In genomic region chr9:33139421-33140228, GRCh38 we compare ENCODE assay signal across 9 cellular contexts. TPM values are rescaled to one million over a fixed set of nuclear protein-coding genes. Genes with fewer than 3 reads are reported as not detected.
DNase-seq lines count a peak whose midpoint lies in the region; ATAC-seq lines count a peak whose summit lies in the region.
"Had no signal": no experiment of that assay in that cellular context is flagged by ENCODE, and none has a peak within 500 bp of the region (broad histone marks: within the 10 kb centered on the region; RNA-seq: fewer than 3 reads in every experiment).

No MANE protein-coding gene starts in this region.

- H3K9me3 ChIP-seq in CD4-positive, CD25-positive, alpha-beta regulatory T cell (ENCODE audit: control insufficient read depth in 2 of 2, low read length in 2 of 2) = no peaks in the 10 kb centered on the region
- H3K9me3 ChIP-seq in Karpas-422 (ENCODE audit: low read length) = no peaks in the 10 kb centered on the region

- H3K27ac Mint-ChIP-seq in CD4-positive, CD25-positive, alpha-beta regulatory T cell = peak overlapping the region; percentile 72 to 94 (median 84)
- H3K27ac Mint-ChIP-seq in natural killer cell treated with Interleukin-12 subunit alpha and Interleukin-12 subunit beta and Interleukin-15 and Interleukin-18, amount 100 ng/mL, for 72 hours = peak overlapping the region; percentile 86 to 90

- H3K4me3 Mint-ChIP-seq in CD4-positive, CD25-positive, alpha-beta regulatory T cell = peak overlapping the region in 3 of 4 donors; percentile 10 to 74 (median 12)
- H3K4me3 Mint-ChIP-seq in natural killer cell treated with Interleukin-12 subunit alpha and Interleukin-12 subunit beta and Interleukin-15 and Interleukin-18, amount 100 ng/mL, for 72 hours = peak overlapping the region; percentile 84

- H3K27ac ChIP-seq in CD4-positive, CD25-positive, alpha-beta regulatory T cell (ENCODE audit: insufficient read depth, low read length, poor library complexity, severe bottlenecking) = no peak overlapping the region
- H3K27ac ChIP-seq in Karpas-422 (ENCODE audit: low read length) = no peak overlapping the region

- no peak overlapping the region for H2AFZ ChIP-seq in Karpas-422 (ENCODE audit: low read length)

- no peak overlapping the region for H3K4me2 ChIP-seq in Karpas-422 (ENCODE audit: low read depth, low read length, poor library complexity, severe bottlenecking)

- H3K4me1 ChIP-seq in CD4-positive, CD25-positive, alpha-beta regulatory T cell (ENCODE audit: control insufficient read depth, insufficient read depth, low read length, poor library complexity, severe bottlenecking) = peaks cover 68% of the 10 kb centered on the region
- H3K4me1 ChIP-seq in Karpas-422 (ENCODE audit: low read length) = no peaks in the 10 kb centered on the region

- H3K9me3 Mint-ChIP-seq in CD4-positive, CD25-positive, alpha-beta regulatory T cell = peaks cover 0 to 1% (median 0%) of the 10 kb centered on the region in 7 donors
- H3K9me3 Mint-ChIP-seq in natural killer cell treated with Interleukin-12 subunit alpha and Interleukin-12 subunit beta and Interleukin-15 and Interleukin-18, amount 100 ng/mL, for 72 hours = no peaks in the 10 kb centered on the region

- ATAC-seq in CD4-positive, CD25-positive, alpha-beta regulatory T cell (ENCODE audit: low read depth in 2 of 2) = no peak
- ATAC-seq in esophagus mucosa = peak; percentile 57
- no peak for ATAC-seq in natural killer cell treated with Interleukin-12 subunit alpha and Interleukin-12 subunit beta and Interleukin-15 and Interleukin-18, amount 100 ng/mL, for 72 hours
- ATAC-seq in HG03097 (IDR thresholded peaks at IDR 0.05; ENCODE audit: low FRiP score, unreplicated experiment) = no peak
- no peak for ATAC-seq in HG03439 (IDR thresholded peaks at IDR 0.05; ENCODE audit: unreplicated experiment)
- ATAC-seq: HCT116 had no signal

- H3K79me2 ChIP-seq in Karpas-422 (ENCODE audit: low read length) = no peaks in the 10 kb centered on the region

- no peaks in the 10 kb centered on the region for H3K9me2 ChIP-seq in Karpas-422 (replicated peaks; ENCODE audit: insufficient read depth, low read length)

- no peak for DNase-seq in CD4-positive, CD25-positive, alpha-beta regulatory T cell
- peak; percentile 83 for DNase-seq in NCI-H446 treated with DMSO at 0.1 percent for 48 hours (lab: John Stamatoyannopoulos, UW)
- no peak for DNase-seq in natural killer cell treated with Interleukin-12 subunit alpha and Interleukin-12 subunit beta and Interleukin-15 and Interleukin-18, amount 100 ng/mL, for 72 hours (ENCODE audit: low spot score)
- no peak for DNase-seq in Karpas-422
- DNase-seq in HUDEP-2 (lab: John Stamatoyannopoulos, UW; ENCODE audit: unreplicated experiment in 76 of 76) = no peak

- peaks cover 29% of the 10 kb centered on the region for H3K36me3 Mint-ChIP-seq in CD4-positive, CD25-positive, alpha-beta regulatory T cell
- H3K36me3 Mint-ChIP-seq in natural killer cell treated with Interleukin-12 subunit alpha and Interleukin-12 subunit beta and Interleukin-15 and Interleukin-18, amount 100 ng/mL, for 72 hours = no peaks in the 10 kb centered on the region

- H3K4me3 ChIP-seq in CD4-positive, CD25-positive, alpha-beta regulatory T cell (ENCODE audit: low read depth, low read length) = no peak overlapping the region
- no peak overlapping the region for H3K4me3 ChIP-seq in Karpas-422 (ENCODE audit: low read length)

- peaks cover 27% of the 10 kb centered on the region for H4K20me1 ChIP-seq in Karpas-422 (ENCODE audit: insufficient read depth, low read depth, low read length)

- peaks cover 8% of the 10 kb centered on the region for H3K36me3 ChIP-seq in CD4-positive, CD25-positive, alpha-beta regulatory T cell (ENCODE audit: control insufficient read depth, insufficient read depth, low read length)
- H3K36me3 ChIP-seq in Karpas-422 (ENCODE audit: insufficient read depth, low read length) = no peaks in the 10 kb centered on the region

- H3K27me3 ChIP-seq in CD4-positive, CD25-positive, alpha-beta regulatory T cell (ENCODE audit: control insufficient read depth, insufficient read depth, low read length) = no peaks in the 10 kb centered on the region
- H3K27me3 ChIP-seq in Karpas-422 (ENCODE audit: low read length) = no peaks in the 10 kb centered on the region

- no peaks in the 10 kb centered on the region for H3K27me3 Mint-ChIP-seq in CD4-positive, CD25-positive, alpha-beta regulatory T cell
- H3K27me3 Mint-ChIP-seq in natural killer cell treated with Interleukin-12 subunit alpha and Interleukin-12 subunit beta and Interleukin-15 and Interleukin-18, amount 100 ng/mL, for 72 hours = no peaks in the 10 kb centered on the region

- H3K9ac ChIP-seq in Karpas-422 (ENCODE audit: low read length) = no peak overlapping the region

- H3K4me1 Mint-ChIP-seq in CD4-positive, CD25-positive, alpha-beta regulatory T cell = peaks cover 23 to 94% (median 69%) of the 10 kb centered on the region in 4 donors
- peaks cover 82 to 91% of the 10 kb centered on the region in 2 donors for H3K4me1 Mint-ChIP-seq in natural killer cell treated with Interleukin-12 subunit alpha and Interleukin-12 subunit beta and Interleukin-15 and Interleukin-18, amount 100 ng/mL, for 72 hours (ENCODE audit: low read depth in 2 of 2)

RNA-seq across cellular contexts. Expression of gene B4GALT1, which starts 27.5 kb away (rescaled TPM):
- total RNA-seq in CD4-positive, CD25-positive, alpha-beta regulatory T cell = 87.8 TPM
- polyA plus RNA-seq in CD4-positive, CD25-positive, alpha-beta regulatory T cell = 10 to 100 TPM; 18.8 to 21.7 (median 20.6) TPM
- total RNA-seq in esophagus mucosa = 50.9 TPM
- 10 to 100 TPM; 51.4 to 90.6 TPM for total RNA-seq in natural killer cell treated with Interleukin-12 subunit alpha and Interleukin-12 subunit beta and Interleukin-15 and Interleukin-18, amount 100 ng/mL, for 72 hours
- total RNA-seq in Karpas-422 (2014; rRNA removed; shearing (Covaris generic); ENCODE audit: low replicate concordance) = 4.0 and 6.9 TPM in 2 replicates
